8 cellular contexts compared by ENCODE assay signal in the genomic region with DNA sequence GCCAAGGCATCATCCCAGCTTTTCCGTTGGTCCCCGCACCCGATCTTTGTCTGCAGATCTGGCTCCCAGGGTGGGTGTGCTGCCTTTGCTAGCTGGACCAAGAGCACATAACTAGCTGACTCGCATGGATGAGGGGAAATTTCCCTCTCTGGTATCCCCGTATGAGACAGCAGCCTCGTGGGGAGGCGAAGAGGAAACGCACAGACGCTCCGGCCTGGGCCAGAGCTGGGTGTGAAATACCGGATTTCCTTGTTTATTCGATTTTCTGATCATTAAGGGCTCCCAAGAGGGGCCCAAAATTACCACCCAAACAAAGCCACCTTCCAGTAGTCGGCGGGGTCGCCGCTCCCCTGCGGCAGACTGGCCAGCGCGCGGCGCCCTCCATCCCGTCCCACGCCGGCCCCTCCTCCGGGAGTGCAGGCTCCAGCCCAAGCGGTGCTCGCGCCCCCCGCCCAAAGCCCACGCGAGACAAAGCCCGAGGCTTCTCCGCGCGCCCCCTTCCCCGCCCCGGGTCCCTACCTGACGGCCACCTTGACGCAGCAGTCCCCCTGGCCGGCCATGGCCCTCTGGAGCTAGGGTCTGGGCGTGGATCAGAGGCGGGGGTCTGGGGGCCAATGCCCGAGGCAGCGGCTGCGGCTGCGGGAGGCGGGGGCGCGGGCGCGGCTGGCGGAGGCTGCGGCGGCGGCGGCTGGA. TPM values are rescaled to one million over a fixed set of nuclear protein-coding genes. Genes with fewer than 3 reads are reported as not detected.
DNase-seq lines count a peak whose midpoint lies in the region; ATAC-seq and TF ChIP-seq lines count a peak whose summit lies in the region.

No MANE protein-coding gene starts in this region.

- peak overlapping the region; percentile 91 for H3K4me3 Mint-ChIP-seq in activated CD8-positive, alpha-beta T cell treated with anti-CD3 and anti-CD28 coated beads for 36 hours

- H3K9ac ChIP-seq in BLaER1 treated with 17β-estradiol and CSF1 and Interleukin-3, amounts not matched to agents 10 nM and 100 nM = peak overlapping the region; percentile 83 to 95 (median 91)

- H3K9me3 Mint-ChIP-seq in activated CD8-positive, alpha-beta T cell treated with anti-CD3 and anti-CD28 coated beads for 36 hours = no peaks in the 10 kb centered on the region

- H3K4me2 ChIP-seq in BLaER1 treated with 17β-estradiol and CSF1 and Interleukin-3, amounts not matched to agents 10 nM and 100 nM = peak overlapping the region; percentile 92 to 100 (median 99)

- no peaks in the 10 kb centered on the region for H3K27me3 ChIP-seq in BLaER1 treated with 17β-estradiol and CSF1 and Interleukin-3, amounts not matched to agents 10 nM and 100 nM
- H3K27me3 ChIP-seq in esophagus squamous epithelium (peaks cover 0 to 22% (median 0%) of the 10 kb centered on the region in 4 donors), ovary (no peaks in the 10 kb centered on the region)

- H3K36me3 Mint-ChIP-seq in activated CD8-positive, alpha-beta T cell treated with anti-CD3 and anti-CD28 coated beads for 36 hours (ENCODE audit: low read depth) = peaks cover 27% of the 10 kb centered on the region

- POLR2A ChIA-PET in activated CD8-positive, alpha-beta T cell treated with anti-CD3 and anti-CD28 coated beads for 36 hours (lab: Charles Lee) = interaction anchor here (1.0 to 2.2 kb wide), 6 partner anchors 9 to 395 kb away, joined by 3 to 6 read pairs (median 3); a partner anchor contains a TSS

- H4K20me1 ChIP-seq in BLaER1 treated with 17β-estradiol and CSF1 and Interleukin-3, amounts not matched to agents 10 nM and 100 nM = peaks cover 0 to 21% (median 6%) of the 10 kb centered on the region in 11 experiments; a peak in 12 of 22 replicates

- intact Hi-C loops in activated CD8-positive, alpha-beta T cell treated with anti-CD3 and anti-CD28 coated beads for 36 hours (cut with micrococcal nuclease) = no loop called here
- intact Hi-C loops in esophagus squamous epithelium (cut with DNase I) = no loop called here
- intact Hi-C loops in ovary (cut with DNase I) = no loop called here

- H3K4me1 ChIP-seq in BLaER1 treated with 17β-estradiol and CSF1 and Interleukin-3, amounts not matched to agents 10 nM and 100 nM = peaks cover 86 to 94% (median 91%) of the 10 kb centered on the region in 10 experiments
- H3K4me1 ChIP-seq in esophagus squamous epithelium (peaks cover 34 to 88% (median 48%) of the 10 kb centered on the region in 3 donors), ovary (ENCODE audit: insufficient read depth) (peaks cover 5% of the 10 kb centered on the region)

- no peaks in the 10 kb centered on the region for H3K9me3 ChIP-seq in BLaER1 treated with 17β-estradiol and CSF1 and Interleukin-3, amounts not matched to agents 10 nM and 100 nM (replicated peaks in 1 of 11)
- H3K9me3 ChIP-seq in esophagus squamous epithelium (no peaks in the 10 kb centered on the region), ovary (no peaks in the 10 kb centered on the region)

- TF ChIP-seq EP300 in ovary (IDR thresholded peaks at IDR 0.05) = no peak

- H3K36me3 ChIP-seq in BLaER1 treated with 17β-estradiol and CSF1 and Interleukin-3, amounts not matched to agents 10 nM and 100 nM = peaks cover 0 to 6% (median 0%) of the 10 kb centered on the region in 11 experiments; a peak in 3 of 22 replicates
- no peaks in the 10 kb centered on the region for H3K36me3 ChIP-seq in esophagus squamous epithelium
- no peaks in the 10 kb centered on the region for H3K36me3 ChIP-seq in ovary

- H3K4me3 ChIP-seq in BLaER1 treated with 17β-estradiol and CSF1 and Interleukin-3, amounts not matched to agents 10 nM and 100 nM = peak overlapping the region; percentile 75 to 93 (median 85)
- H3K4me3 ChIP-seq in esophagus squamous epithelium = peak overlapping the region; percentile 32 to 79 (median 52)
- peak overlapping the region; percentile 41 for H3K4me3 ChIP-seq in ovary

- TF ChIP-seq POLR2A in esophagus squamous epithelium (IDR thresholded peaks at IDR 0.05) (no peak), ovary (IDR thresholded peaks at IDR 0.05) (no peak)

- ATAC-seq in HG02938 (IDR thresholded peaks at IDR 0.05; ENCODE audit: unreplicated experiment) (peak; percentile 0), HG02678 (IDR thresholded peaks at IDR 0.05; ENCODE audit: unreplicated experiment) (no peak), GM19467 (IDR thresholded peaks at IDR 0.05; ENCODE audit: unreplicated experiment) (no peak)
- no peak for ATAC-seq in activated CD8-positive, alpha-beta T cell treated with anti-CD3 and anti-CD28 coated beads for 36 hours

- peak; percentile 59 for DNase-seq in activated CD8-positive, alpha-beta T cell treated with anti-CD3 and anti-CD28 coated beads for 36 hours
- DNase-seq in esophagus squamous epithelium (lab: John Stamatoyannopoulos, UW) (no peak), ovary (peak in 2 of 5 donors; percentile 35 to 47), NCI-H2029 (lab: John Stamatoyannopoulos, UW) (no peak)

- 16 to 32% methylated on average over 6 to 16 of the region's 56 CpGs for WGBS in esophagus squamous epithelium, 2 donors
- 5 to 9% (median 9%) methylated on average over 31 to 56 of the region's 56 CpGs for WGBS in ovary, 3 donors

- H3K27ac Mint-ChIP-seq in activated CD8-positive, alpha-beta T cell treated with anti-CD3 and anti-CD28 coated beads for 36 hours = peak overlapping the region; percentile 97

- peak overlapping the region; percentile 56 to 97 (median 92); a peak in 21 of 22 replicates for H3K27ac ChIP-seq in BLaER1 treated with 17β-estradiol and CSF1 and Interleukin-3, amounts not matched to agents 10 nM and 100 nM
- H3K27ac ChIP-seq in esophagus squamous epithelium (peak overlapping the region; percentile 6 to 78 (median 48)), ovary (no peak overlapping the region)

- CTCF ChIA-PET in activated CD8-positive, alpha-beta T cell treated with anti-CD3 and anti-CD28 coated beads for 36 hours (lab: Charles Lee) = interaction anchor here (1.0 to 10.7 kb wide), 8 partner anchors 7 to 135 kb away, joined by 4 to 109 read pairs (median 22); no protein-coding TSS in a partner anchor

- no peaks in the 10 kb centered on the region for H3K27me3 Mint-ChIP-seq in activated CD8-positive, alpha-beta T cell treated with anti-CD3 and anti-CD28 coated beads for 36 hours

- peaks cover 64% of the 10 kb centered on the region for H3K4me1 Mint-ChIP-seq in activated CD8-positive, alpha-beta T cell treated with anti-CD3 and anti-CD28 coated beads for 36 hours (ENCODE audit: low read depth)

- no peak for TF ChIP-seq CTCF in activated CD8-positive, alpha-beta T cell treated with anti-CD3 and anti-CD28 coated beads for 36 hours (IDR thresholded peaks at IDR 0.05)
- TF ChIP-seq CTCF in esophagus squamous epithelium (IDR thresholded peaks at IDR 0.05) (no peak), ovary (IDR thresholded peaks at IDR 0.05) (no peak)

RNA-seq across cellular contexts. Expression of a gene that starts 0.5 kb away (rescaled TPM):
- 10 to 100 TPM; 93.5 to 94.0 TPM for total RNA-seq in activated CD8-positive, alpha-beta T cell treated with anti-CD3 and anti-CD28 coated beads for 36 hours
- total RNA-seq in esophagus squamous epithelium (1 to 10 TPM in 2 of 4 donors, under 1 TPM in 2; 0.53 to 2.1 (median 1.0) TPM), ovary (1 to 10 TPM in 4 of 7 donors, under 1 TPM in 3; 0.57 to 1.9 (median 1.0) TPM)
- polyA plus RNA-seq in ovary = under 1 TPM; 0.58 to 0.65 TPM

Comparison
In these comparisons a context has a peak if more than half of its experiments do, and no peak if none do; other contexts are left out.
1. H3K27ac ChIP-seq: peak in BLaER1 treated with 17β-estradiol and CSF1 and Interleukin-3, amounts not matched to agents 10 nM and 100 nM (11 of 11) and esophagus squamous epithelium (4 of 4); none in ovary (0 of 2).
2. RNA of a gene that starts 0.5 kb away (total RNA-seq): 93.5 to 94.0 TPM in activated CD8-positive, alpha-beta T cell treated with anti-CD3 and anti-CD28 coated beads for 36 hours; 0.53 to 2.1 TPM in esophagus squamous epithelium and 0.57 to 1.9 TPM in ovary; every median in the first group is over 10 times any median in the second.
3. Peak in every context shown above with its lines, with median percentiles within 50 percentile points of each other: H3K4me3 ChIP-seq.